8 cellular contexts compared by ENCODE assay signal in the genomic region with DNA sequence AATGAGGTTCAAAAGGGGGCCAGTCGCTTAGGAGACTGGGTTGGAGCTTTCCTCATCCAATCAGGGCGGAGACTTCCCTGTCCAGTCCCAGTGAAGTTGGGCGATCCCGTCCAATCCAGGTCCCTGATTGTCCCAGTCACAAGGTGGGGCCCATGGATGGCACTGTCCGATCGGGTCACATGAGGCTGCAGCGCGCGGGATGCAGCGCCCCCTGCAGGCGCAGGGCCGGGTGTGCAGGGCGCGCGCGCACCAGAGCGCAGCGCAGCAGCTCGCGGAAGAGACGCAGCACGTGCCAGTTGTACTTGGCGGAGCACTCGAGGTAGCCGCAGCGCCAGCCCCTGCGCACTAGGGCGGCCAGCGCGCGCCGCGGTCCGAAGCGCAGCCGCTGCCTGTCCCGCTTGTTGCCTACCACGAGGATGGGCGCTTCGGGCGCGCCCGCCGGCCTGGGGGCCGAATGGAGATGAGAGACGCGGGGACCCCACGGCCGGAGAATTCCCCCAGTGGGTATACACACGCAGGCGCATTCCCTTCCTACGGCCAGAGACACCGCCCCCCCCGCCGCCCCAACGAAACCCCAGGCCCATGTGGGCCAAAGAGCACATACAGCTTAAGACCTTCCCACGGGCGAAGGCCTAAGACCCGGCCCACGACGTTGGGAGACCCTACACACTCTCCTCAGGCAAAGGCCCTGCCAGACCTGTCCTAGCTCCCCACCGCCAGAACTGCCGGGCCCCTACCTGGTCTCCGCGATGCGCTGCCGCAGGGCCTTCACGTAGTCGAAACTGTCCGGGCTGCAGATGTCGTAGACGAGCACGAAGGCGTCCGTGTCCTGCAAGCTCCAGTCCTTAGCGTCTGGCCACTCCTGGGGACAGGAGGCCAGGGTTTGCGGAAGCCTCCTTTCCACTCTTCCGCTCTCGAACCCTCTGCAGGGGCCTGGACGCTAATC. TPM values are rescaled to one million over a fixed set of nuclear protein-coding genes. Genes with fewer than 3 reads are reported as not detected.
DNase-seq lines count a peak whose midpoint lies in the region; ATAC-seq, FAIRE-seq and TF ChIP-seq lines count a peak whose summit lies in the region.

No MANE protein-coding gene starts in this region.

- H3K9me3 Mint-ChIP-seq in activated naive CD4-positive, alpha-beta T cell treated with anti-CD3 and anti-CD28 coated beads, Interleukin-2, amount 10 ng/mL, durations not matched to agents 7 days and 5 days: no peaks in the 10 kb centered on the region
- peaks cover 0 to 2% (median 0%) of the 10 kb centered on the region in 11 donors for H3K9me3 Mint-ChIP-seq in naive thymus-derived CD4-positive, alpha-beta T cell

- TF ChIP-seq POLR2A in body of pancreas (IDR thresholded peaks at IDR 0.05) (no peak), tibial nerve (IDR thresholded peaks at IDR 0.05) (no peak)

- CTCF ChIA-PET in activated naive CD4-positive, alpha-beta T cell treated with anti-CD3 and anti-CD28 coated beads, Interleukin-2, amount 10 ng/mL, durations not matched to agents 7 days and 5 days (lab: Charles Lee): interaction anchor here (0.7 to 2.4 kb wide), 6 partner anchors 8 to 25 kb away, joined by 3 to 12 read pairs (median 6); no protein-coding TSS in a partner anchor
- CTCF ChIA-PET in naive thymus-derived CD4-positive, alpha-beta T cell (lab: Charles Lee): no interaction called here

- H3K79me2 ChIP-seq in keratinocyte (ENCODE audit: control insufficient read depth, insufficient read depth, low read length): peaks cover 15% of the 10 kb centered on the region

- H3K36me3 ChIP-seq in body of pancreas (replicated peaks in 1 of 2; ENCODE audit: insufficient read depth in 1 of 2, low read depth in 2 of 2) (no peaks in the 10 kb centered on the region), keratinocyte (ENCODE audit: control insufficient read depth in 2 of 2, extremely low read depth in 1 of 2, insufficient read depth in 2 of 2, low read length in 2 of 2) (peaks cover 5 to 20% of the 10 kb centered on the region in 2 experiments), tibial nerve (no peaks in the 10 kb centered on the region)
- H3K36me3 ChIP-seq in naive thymus-derived CD4-positive, alpha-beta T cell (ENCODE audit: control insufficient read depth in 2 of 3, insufficient read depth in 3 of 3, low read length in 3 of 3): no peaks in the 10 kb centered on the region

- no peak for ATAC-seq in body of pancreas
- ATAC-seq in naive thymus-derived CD4-positive, alpha-beta T cell: no peak

- no peak for FAIRE-seq in keratinocyte (lab: Jason Lieb, UNC)

- intact Hi-C loops in body of pancreas (cut with DNase I): no loop called here
- intact Hi-C loops in naive thymus-derived CD4-positive, alpha-beta T cell (cut with micrococcal nuclease): no loop called here

- no peak overlapping the region for H3K9ac ChIP-seq in keratinocyte (ENCODE audit: control insufficient read depth, extremely low read depth, insufficient read depth, low read length)

- no peak overlapping the region for H3K27ac Mint-ChIP-seq in activated naive CD4-positive, alpha-beta T cell treated with anti-CD3 and anti-CD28 coated beads, Interleukin-2, amount 10 ng/mL, durations not matched to agents 7 days and 5 days
- no peak overlapping the region for H3K27ac Mint-ChIP-seq in naive thymus-derived CD4-positive, alpha-beta T cell

- H3K9me1 ChIP-seq in keratinocyte (ENCODE audit: control insufficient read depth, extremely low read depth, insufficient read depth, low read length): no peaks in the 10 kb centered on the region

- peaks cover 87% of the 10 kb centered on the region for H3K27me3 Mint-ChIP-seq in activated naive CD4-positive, alpha-beta T cell treated with anti-CD3 and anti-CD28 coated beads, Interleukin-2, amount 10 ng/mL, durations not matched to agents 7 days and 5 days
- peaks cover 28 to 52% (median 38%) of the 10 kb centered on the region in 5 donors for H3K27me3 Mint-ChIP-seq in naive thymus-derived CD4-positive, alpha-beta T cell

- H3K4me2 ChIP-seq in keratinocyte (ENCODE audit: control insufficient read depth, extremely low read depth, insufficient read depth, low read depth, low read length): no peak overlapping the region

- H3K4me3 ChIP-seq in body of pancreas (no peak overlapping the region), keratinocyte (ENCODE audit: control insufficient read depth in 2 of 3, extremely low read depth in 1 of 3, insufficient read depth in 2 of 3, low read depth in 1 of 3, low read length in 3 of 3) (no peak overlapping the region), tibial nerve (no peak overlapping the region)
- H3K4me3 ChIP-seq in naive thymus-derived CD4-positive, alpha-beta T cell (ENCODE audit: low read length): no peak overlapping the region

- POLR2A ChIA-PET in naive thymus-derived CD4-positive, alpha-beta T cell (lab: Charles Lee): no interaction called here

- H3K9me3 ChIP-seq in body of pancreas (no peaks in the 10 kb centered on the region), keratinocyte (ENCODE audit: control insufficient read depth, low read depth, low read length) (no peaks in the 10 kb centered on the region), tibial nerve (no peaks in the 10 kb centered on the region)
- no peaks in the 10 kb centered on the region for H3K9me3 ChIP-seq in naive thymus-derived CD4-positive, alpha-beta T cell (ENCODE audit: control insufficient read depth in 2 of 3, low read length in 3 of 3)

- H3K27me3 ChIP-seq in body of pancreas: peaks cover 0 to 25% of the 10 kb centered on the region in 2 donors
- H3K27me3 ChIP-seq in keratinocyte (ENCODE audit: control insufficient read depth, extremely low read depth, insufficient read depth, low read length): peaks cover 42% of the 10 kb centered on the region
- H3K27me3 ChIP-seq in tibial nerve: peaks cover 0 to 28% of the 10 kb centered on the region in 2 donors
- peaks cover 0 to 27% of the 10 kb centered on the region in 2 donors for H3K27me3 ChIP-seq in naive thymus-derived CD4-positive, alpha-beta T cell (ENCODE audit: control insufficient read depth in 2 of 2, insufficient read depth in 2 of 2, low read length in 2 of 2)

- H3K4me1 ChIP-seq in body of pancreas: peaks cover 64% of the 10 kb centered on the region
- H3K4me1 ChIP-seq in keratinocyte (ENCODE audit: control insufficient read depth, extremely low read depth, insufficient read depth, low read length): peaks cover 35% of the 10 kb centered on the region
- H3K4me1 ChIP-seq in tibial nerve: peaks cover 0 to 76% (median 57%) of the 10 kb centered on the region in 4 donors
- peaks cover 0 to 13% of the 10 kb centered on the region in 2 donors for H3K4me1 ChIP-seq in naive thymus-derived CD4-positive, alpha-beta T cell (ENCODE audit: control insufficient read depth in 2 of 2, insufficient read depth in 2 of 2, low read length in 2 of 2)

- H3K36me3 Mint-ChIP-seq in activated naive CD4-positive, alpha-beta T cell treated with anti-CD3 and anti-CD28 coated beads, Interleukin-2, amount 10 ng/mL, durations not matched to agents 7 days and 5 days: peaks cover 2% of the 10 kb centered on the region
- peaks cover 0 to 3% (median 0%) of the 10 kb centered on the region in 5 donors for H3K36me3 Mint-ChIP-seq in naive thymus-derived CD4-positive, alpha-beta T cell

- H3K27ac ChIP-seq in body of pancreas (no peak overlapping the region), keratinocyte (ENCODE audit: control insufficient read depth, insufficient read depth, low read length) (no peak overlapping the region), tibial nerve (peak overlapping the region in 1 of 4 donors; percentile 94)
- no peak overlapping the region for H3K27ac ChIP-seq in naive thymus-derived CD4-positive, alpha-beta T cell (ENCODE audit: low read depth, low read length)

- TF ChIP-seq CTCF in body of pancreas (IDR thresholded peaks at IDR 0.05) (peak in 6 of 7 experiments; percentile 19 to 53 (median 47)), keratinocyte (optimal IDR thresholded peaks at IDR 0.05 in 1 of 3, IDR thresholded peaks at IDR 0.05 in 1 of 3, conservative IDR thresholded peaks at IDR 0.05 in 1 of 3; ENCODE audit: extremely low read depth in 1 of 3, insufficient read depth in 2 of 3, low read length in 3 of 3) (peak; percentile 69 to 83 (median 77)), tibial nerve (IDR thresholded peaks at IDR 0.05) (peak; percentile 49 to 78 (median 54))

- peak; percentile 41 for DNase-seq in activated naive CD4-positive, alpha-beta T cell treated with anti-CD3 and anti-CD28 coated beads, Interleukin-2, amount 10 ng/mL, durations not matched to agents 7 days and 5 days
- DNase-seq in activated naive CD4-positive, alpha-beta T cell treated with Interleukin-2 at 50 U/mL for 16 hours: no peak
- DNase-seq in body of pancreas (peak in 2 of 4 donors; percentile 16 to 19), keratinocyte (ENCODE audit: low read depth, low spot score) (no peak), tibial nerve (ENCODE audit: low spot score in 2 of 2) (peak in 1 of 2 donors; percentile 12), HCEC 1CT (no peak), NCI-H1417 treated with DMSO at 0.1 percent for 48 hours (lab: John Stamatoyannopoulos, UW) (no peak)
- DNase-seq in naive thymus-derived CD4-positive, alpha-beta T cell: no peak

- WGBS in body of pancreas, 2 donors: 23 to 28% methylated on average over 35 to 77 of the region's 80 CpGs
- WGBS in tibial nerve, 2 donors: 24 to 30% methylated on average over 35 to 41 of the region's 80 CpGs

- TF ChIP-seq EP300 in tibial nerve (IDR thresholded peaks at IDR 0.05): no peak

- peaks cover 50% of the 10 kb centered on the region for H3K4me1 Mint-ChIP-seq in activated naive CD4-positive, alpha-beta T cell treated with anti-CD3 and anti-CD28 coated beads, Interleukin-2, amount 10 ng/mL, durations not matched to agents 7 days and 5 days
- H3K4me1 Mint-ChIP-seq in naive thymus-derived CD4-positive, alpha-beta T cell: peaks cover 11 to 27% (median 21%) of the 10 kb centered on the region in 7 donors

- no peak overlapping the region for H2AFZ ChIP-seq in keratinocyte (ENCODE audit: control insufficient read depth, low read length)

- dilution Hi-C loops in keratinocyte (cut with MboI; ENCODE audit: extremely low pct_ligation_motif_present, low sequenced_read_pairs): no loop called here

- H4K20me1 ChIP-seq in keratinocyte (ENCODE audit: control insufficient read depth, extremely low read depth, insufficient read depth, low read length): peaks cover 7% of the 10 kb centered on the region

- H3K4me3 Mint-ChIP-seq in activated naive CD4-positive, alpha-beta T cell treated with anti-CD3 and anti-CD28 coated beads, Interleukin-2, amount 10 ng/mL, durations not matched to agents 7 days and 5 days: no peak overlapping the region
- H3K4me3 Mint-ChIP-seq in naive thymus-derived CD4-positive, alpha-beta T cell: peak overlapping the region in 5 of 10 donors; percentile 55 to 79 (median 65)

RNA-seq across cellular contexts. Expression of gene RASL10A, which starts 2.1 kb away (rescaled TPM):
- under 1 TPM in 1 of 2 donors, not detected in 1; 0.78 TPM for total RNA-seq in body of pancreas
- 0.07 to 0.09 TPM in 2 of 3 replicates, not detected in the other for polyA plus RNA-seq in keratinocyte
- polyA plus RNA-seq in keratinocyte (2011; ENCODE audit: low read depth): not detected
- not detected in 2 replicates for polyA plus RNA-seq in keratinocyte (2011; cell fraction: cytosol; rRNA removed)
- 0.78 and 0.89 TPM in 2 replicates for polyA plus RNA-seq in keratinocyte (2011; cell fraction: nucleus; rRNA removed)
- polyA plus RNA-seq in keratinocyte (2012; ENCODE audit: low replicate concordance): 0.25 TPM in 1 of 2 replicates, not detected in the other
- polyA minus RNA-seq in keratinocyte: 0.43 TPM in 1 of 3 replicates, not detected in the others
- not detected for polyA minus RNA-seq in keratinocyte (2011; cell fraction: cytosol; rRNA and poly(A)+ RNA removed)
- 0.42 TPM in 1 of 2 replicates, not detected in the other for polyA minus RNA-seq in keratinocyte (2011; cell fraction: nucleus; rRNA and poly(A)+ RNA removed)
- total RNA-seq in tibial nerve: 1 to 10 TPM in 3 of 4 donors, not detected in 1; 2.2 to 6.6 (median 3.3) TPM
- 1 to 10 TPM in 2 of 5 experiments, under 1 TPM in 2, not detected in 1; 0.32 to 1.7 (median 0.89) TPM for total RNA-seq in naive thymus-derived CD4-positive, alpha-beta T cell
- not detected for polyA plus RNA-seq in naive thymus-derived CD4-positive, alpha-beta T cell

RNA-seq across cellular contexts. Expression of gene GAS2L1, which starts 6.9 kb away (rescaled TPM):
- total RNA-seq in body of pancreas: 10 to 100 TPM; 15.8 to 19.2 TPM
- polyA plus RNA-seq in keratinocyte: 11.3 to 21.1 TPM (median 12.2 TPM) in 3 replicates
- 1.6 TPM for polyA plus RNA-seq in keratinocyte (2011; ENCODE audit: low read depth)
- polyA plus RNA-seq in keratinocyte (2011; cell fraction: cytosol; rRNA removed): 7.8 and 24.6 TPM in 2 replicates
- 16.5 and 25.9 TPM in 2 replicates for polyA plus RNA-seq in keratinocyte (2011; cell fraction: nucleus; rRNA removed)
- 9.8 and 36.4 TPM in 2 replicates for polyA plus RNA-seq in keratinocyte (2012; ENCODE audit: low replicate concordance)
- 6.2 to 25.9 TPM (median 9.1 TPM) in 3 replicates for polyA minus RNA-seq in keratinocyte
- polyA minus RNA-seq in keratinocyte (2011; cell fraction: cytosol; rRNA and poly(A)+ RNA removed): 42.2 TPM
- 13.7 and 15.8 TPM in 2 replicates for polyA minus RNA-seq in keratinocyte (2011; cell fraction: nucleus; rRNA and poly(A)+ RNA removed)
- 10 to 100 TPM; 30.3 to 43.5 (median 35.1) TPM for total RNA-seq in tibial nerve
- total RNA-seq in naive thymus-derived CD4-positive, alpha-beta T cell: 1 to 10 TPM in 2 of 5 experiments, under 1 TPM in 2, not detected in 1; 0.37 to 7.5 (median 2.0) TPM
- polyA plus RNA-seq in naive thymus-derived CD4-positive, alpha-beta T cell: under 1 TPM in 1 of 2 donors, not detected in 1; 0.09 TPM

RNA-seq across cellular contexts. Expression of gene EWSR1, which starts 45.3 kb away (rescaled TPM):
- 100 to 1,000 TPM; 142 to 175 TPM for total RNA-seq in body of pancreas
- polyA plus RNA-seq in keratinocyte: 245 to 280 TPM (median 257 TPM) in 3 replicates
- 108 TPM for polyA plus RNA-seq in keratinocyte (2011; ENCODE audit: low read depth)
- polyA plus RNA-seq in keratinocyte (2011; cell fraction: cytosol; rRNA removed): 146 and 159 TPM in 2 replicates
- 475 and 506 TPM in 2 replicates for polyA plus RNA-seq in keratinocyte (2011; cell fraction: nucleus; rRNA removed)
- 97.0 and 325 TPM in 2 replicates for polyA plus RNA-seq in keratinocyte (2012; ENCODE audit: low replicate concordance)
- 384 to 460 TPM (median 413 TPM) in 3 replicates for polyA minus RNA-seq in keratinocyte
- polyA minus RNA-seq in keratinocyte (2011; cell fraction: cytosol; rRNA and poly(A)+ RNA removed): 154 TPM
- 92.0 and 156 TPM in 2 replicates for polyA minus RNA-seq in keratinocyte (2011; cell fraction: nucleus; rRNA and poly(A)+ RNA removed)
- 100 to 1,000 TPM; 174 to 211 (median 188) TPM for total RNA-seq in tibial nerve
- total RNA-seq in naive thymus-derived CD4-positive, alpha-beta T cell: 100 to 1,000 TPM; 249 to 366 (median 273) TPM
- polyA plus RNA-seq in naive thymus-derived CD4-positive, alpha-beta T cell: 100 to 1,000 TPM; 189 to 195 TPM

RNA-seq across cellular contexts. Expression of gene RHBDD3, which starts 45.6 kb away (rescaled TPM):
- total RNA-seq in body of pancreas (10 to 100 TPM; 32.4 to 42.2 TPM), tibial nerve (10 to 100 TPM; 14.4 to 43.5 (median 32.6) TPM)
- polyA plus RNA-seq in keratinocyte: 10.3 to 16.2 TPM (median 10.9 TPM) in 3 replicates
- 3.2 TPM for polyA plus RNA-seq in keratinocyte (2011; ENCODE audit: low read depth)
- polyA plus RNA-seq in keratinocyte (2011; cell fraction: cytosol; rRNA removed): 5.2 and 13.8 TPM in 2 replicates
- polyA plus RNA-seq in keratinocyte (2011; cell fraction: nucleus; rRNA removed): 25.4 and 32.0 TPM in 2 replicates
- polyA plus RNA-seq in keratinocyte (2012; ENCODE audit: low replicate concordance): 7.8 and 14.2 TPM in 2 replicates
- polyA minus RNA-seq in keratinocyte: 3.8 to 8.6 TPM (median 5.8 TPM) in 3 replicates
- polyA minus RNA-seq in keratinocyte (2011; cell fraction: cytosol; rRNA and poly(A)+ RNA removed): 13.6 TPM
- 10.2 and 12.6 TPM in 2 replicates for polyA minus RNA-seq in keratinocyte (2011; cell fraction: nucleus; rRNA and poly(A)+ RNA removed)
- 10 to 100 TPM; 10.8 to 39.4 (median 14.7) TPM for total RNA-seq in naive thymus-derived CD4-positive, alpha-beta T cell
- 10 to 100 TPM in 1 of 2 donors, 1 to 10 TPM in 1; 8.1 to 13.0 TPM for polyA plus RNA-seq in naive thymus-derived CD4-positive, alpha-beta T cell
